ENCODE assay signal across 17 cellular contexts in genomic region chr21:16605588-16605987, GRCh38.
DNase-seq lines count a peak whose midpoint lies in the region; ATAC-seq and TF ChIP-seq lines count a peak whose summit lies in the region.
"Had no signal": no experiment of that assay in that cellular context is flagged by ENCODE, and none has a peak within 500 bp of the region (broad histone marks: within the 10 kb centered on the region; RNA-seq: fewer than 3 reads in every experiment).

No MANE protein-coding gene starts in this region.

- no peaks in the 10 kb centered on the region for H3K36me3 ChIP-seq in GM23338 (ENCODE audit: insufficient read depth)

- H3K27ac Mint-ChIP-seq in GM23338 (no peak overlapping the region), neural crest cell (ENCODE audit: unreplicated experiment) (peak overlapping the region; percentile 70), endothelial cell (ENCODE audit: unreplicated experiment) (no peak overlapping the region)
- H3K27ac Mint-ChIP-seq in activated CD4-positive, alpha-beta T cell treated with anti-CD3 and anti-CD28 coated beads, Interleukin-2, amount 10 ng/mL, durations not matched to agents 7 days and 5 days = no peak overlapping the region
- H3K27ac Mint-ChIP-seq: activated naive CD8-positive, alpha-beta T cell treated with anti-CD3 and anti-CD28 coated beads, Interleukin-2, amount 10 ng/mL, durations not matched to agents 7 days and 5 days; H9; natural killer cell treated with Interleukin-12 subunit alpha and Interleukin-12 subunit beta and Interleukin-15 and Interleukin-18, amount 100 ng/mL, for 72 hours had no signal

- H3K36me3 Mint-ChIP-seq in GM23338 (ENCODE audit: low read depth) (no peaks in the 10 kb centered on the region), neural crest cell (ENCODE audit: low read depth) (peaks cover 2% of the 10 kb centered on the region), endothelial cell (ENCODE audit: low read depth, unreplicated experiment) (no peaks in the 10 kb centered on the region)
- H3K36me3 Mint-ChIP-seq in activated CD4-positive, alpha-beta T cell treated with anti-CD3 and anti-CD28 coated beads, Interleukin-2, amount 10 ng/mL, durations not matched to agents 7 days and 5 days (ENCODE audit: low read depth) = no peaks in the 10 kb centered on the region
- H3K36me3 Mint-ChIP-seq: activated naive CD8-positive, alpha-beta T cell treated with anti-CD3 and anti-CD28 coated beads, Interleukin-2, amount 10 ng/mL, durations not matched to agents 7 days and 5 days; natural killer cell treated with Interleukin-12 subunit alpha and Interleukin-12 subunit beta and Interleukin-15 and Interleukin-18, amount 100 ng/mL, for 72 hours had no signal

- no peak for TF ChIP-seq CTCF in GM23338 (conservative IDR thresholded peaks at IDR 0.05; ENCODE audit: low read depth in 2 of 2)
- TF ChIP-seq CTCF in neural crest cell (conservative IDR thresholded peaks at IDR 0.05) = no peak
- TF ChIP-seq CTCF in GM20000 (IDR thresholded peaks at IDR 0.05; ENCODE audit: extremely low read depth, missing control alignments) = no peak
- no peak for TF ChIP-seq CTCF in endothelial cell (IDR thresholded peaks at IDR 0.05; ENCODE audit: unreplicated experiment)

- POLR2A ChIA-PET in activated CD4-positive, alpha-beta T cell treated with anti-CD3 and anti-CD28 coated beads, Interleukin-2, amount 10 ng/mL, durations not matched to agents 7 days and 5 days (lab: Charles Lee) = no interaction called here

- no peak overlapping the region for H2AFZ ChIP-seq in GM23338
- H2AFZ ChIP-seq: PC-9 had no signal

- H3K4me3 Mint-ChIP-seq in GM23338 = no peak overlapping the region
- no peak overlapping the region for H3K4me3 Mint-ChIP-seq in neural crest cell
- no peak overlapping the region for H3K4me3 Mint-ChIP-seq in endothelial cell (ENCODE audit: unreplicated experiment)
- no peak overlapping the region for H3K4me3 Mint-ChIP-seq in activated CD4-positive, alpha-beta T cell treated with anti-CD3 and anti-CD28 coated beads, Interleukin-2, amount 10 ng/mL, durations not matched to agents 7 days and 5 days
- H3K4me3 Mint-ChIP-seq: activated naive CD8-positive, alpha-beta T cell treated with anti-CD3 and anti-CD28 coated beads, Interleukin-2, amount 10 ng/mL, durations not matched to agents 7 days and 5 days; H9; natural killer cell treated with Interleukin-12 subunit alpha and Interleukin-12 subunit beta and Interleukin-15 and Interleukin-18, amount 100 ng/mL, for 72 hours had no signal

- H3K79me2 ChIP-seq in GM23338 (replicated peaks; ENCODE audit: insufficient read depth) = no peaks in the 10 kb centered on the region

- CTCF ChIA-PET in activated CD4-positive, alpha-beta T cell treated with anti-CD3 and anti-CD28 coated beads, Interleukin-2, amount 10 ng/mL, durations not matched to agents 7 days and 5 days (lab: Charles Lee) = no interaction called here

- no peaks in the 10 kb centered on the region for H3K27me3 ChIP-seq in GM23338 (ENCODE audit: insufficient read depth)

- no peak overlapping the region for H3K4me3 ChIP-seq in GM23338
- H3K4me3 ChIP-seq: lung, PC-9 had no signal

- H3K9me3 Mint-ChIP-seq in GM23338 (no peaks in the 10 kb centered on the region), neural crest cell (no peaks in the 10 kb centered on the region), endothelial cell (ENCODE audit: unreplicated experiment) (no peaks in the 10 kb centered on the region)
- peaks cover 4% of the 10 kb centered on the region for H3K9me3 Mint-ChIP-seq in activated CD4-positive, alpha-beta T cell treated with anti-CD3 and anti-CD28 coated beads, Interleukin-2, amount 10 ng/mL, durations not matched to agents 7 days and 5 days
- H3K9me3 Mint-ChIP-seq: activated naive CD8-positive, alpha-beta T cell treated with anti-CD3 and anti-CD28 coated beads, Interleukin-2, amount 10 ng/mL, durations not matched to agents 7 days and 5 days; H9 had no signal

- H4K20me1 ChIP-seq in GM23338 (replicated peaks; ENCODE audit: insufficient read depth) = no peaks in the 10 kb centered on the region

- ATAC-seq in GM23338 (no peak), SK-N-SH treated with all-trans-retinoic acid at 6 μM for 48 hours (no peak), HG02759 (IDR thresholded peaks at IDR 0.05; ENCODE audit: unreplicated experiment) (no peak)
- ATAC-seq: natural killer cell treated with Interleukin-12 subunit alpha and Interleukin-12 subunit beta and Interleukin-15 and Interleukin-18, amount 100 ng/mL, for 72 hours had no signal

- peak; percentile 12 for DNase-seq in GM23338 (ENCODE audit: low spot score)
- peak; percentile 47 for DNase-seq in fibroblast of peridontal ligament (ENCODE audit: extremely low read depth)
- no peak for DNase-seq in neural crest cell (ENCODE audit: low read depth, low spot score)
- no peak for DNase-seq in GM20000 (ENCODE audit: low spot score)
- DNase-seq in endothelial cell (ENCODE audit: low spot score) = no peak
- DNase-seq in activated CD4-positive, alpha-beta T cell treated with anti-CD3 and anti-CD28 coated beads, Interleukin-2, amount 10 ng/mL, durations not matched to agents 7 days and 5 days = no peak
- DNase-seq: activated CD4-positive, alpha-beta T cell treated with anti-CD3 and anti-CD28 coated beads, Interleukin-2, amount 50 U/mL, for 4 hours; activated naive CD8-positive, alpha-beta T cell treated with anti-CD3 and anti-CD28 coated beads, Interleukin-2, amount 10 ng/mL, durations not matched to agents 7 days and 5 days; activated T-cell treated with anti-CD3 and anti-CD28 coated beads, Interleukin-2, amount 50 U/mL, for 48 hours; cerebellar nuclear complex; H9; PC-9; stimulated activated CD4-positive, alpha-beta T cell treated with anti-CD3 and anti-CD28 coated beads, Interleukin-4, amount 100 ng/mL, for 1 hour had no signal

- H3K27me3 Mint-ChIP-seq in GM23338 (ENCODE audit: insufficient read depth, low read depth, poor library complexity) (peaks cover 4% of the 10 kb centered on the region), neural crest cell (ENCODE audit: low read depth) (no peaks in the 10 kb centered on the region), endothelial cell (ENCODE audit: unreplicated experiment) (no peaks in the 10 kb centered on the region)
- no peaks in the 10 kb centered on the region for H3K27me3 Mint-ChIP-seq in activated CD4-positive, alpha-beta T cell treated with anti-CD3 and anti-CD28 coated beads, Interleukin-2, amount 10 ng/mL, durations not matched to agents 7 days and 5 days
- H3K27me3 Mint-ChIP-seq: activated naive CD8-positive, alpha-beta T cell treated with anti-CD3 and anti-CD28 coated beads, Interleukin-2, amount 10 ng/mL, durations not matched to agents 7 days and 5 days; natural killer cell treated with Interleukin-12 subunit alpha and Interleukin-12 subunit beta and Interleukin-15 and Interleukin-18, amount 100 ng/mL, for 72 hours had no signal

- H3K4me2 ChIP-seq in GM23338 = no peak overlapping the region
- H3K4me2 ChIP-seq: PC-9 had no signal

- no peak overlapping the region for H3K27ac ChIP-seq in GM23338 (ENCODE audit: low read depth)
- H3K27ac ChIP-seq: PC-9 had no signal

- no peaks in the 10 kb centered on the region for H3F3A ChIP-seq in GM23338 (replicated peaks; ENCODE audit: low read depth)

- no peaks in the 10 kb centered on the region for H3K9me2 ChIP-seq in GM23338 (ENCODE audit: insufficient read depth)

- H3K4me1 Mint-ChIP-seq in GM23338 (no peaks in the 10 kb centered on the region), neural crest cell (peaks cover 17% of the 10 kb centered on the region), endothelial cell (ENCODE audit: unreplicated experiment) (peaks cover 9% of the 10 kb centered on the region)
- H3K4me1 Mint-ChIP-seq in activated CD4-positive, alpha-beta T cell treated with anti-CD3 and anti-CD28 coated beads, Interleukin-2, amount 10 ng/mL, durations not matched to agents 7 days and 5 days = no peaks in the 10 kb centered on the region
- H3K4me1 Mint-ChIP-seq: activated naive CD8-positive, alpha-beta T cell treated with anti-CD3 and anti-CD28 coated beads, Interleukin-2, amount 10 ng/mL, durations not matched to agents 7 days and 5 days; H9 had no signal

- no peaks in the 10 kb centered on the region; the same call in 1 of the 2 replicates for H3K4me1 ChIP-seq in GM23338 (ENCODE audit: insufficient read depth)

TF ChIP-seq in SK-N-SH treated with all-trans-retinoic acid at 6 μM for 48 hours, 23 proteins besides CTCF, POLR2A, EP300 and RAD21:
- TF ChIP-seq TOX (CRISPR knock-in tag; IDR thresholded peaks at IDR 0.05; ENCODE audit: borderline replicate concordance) (no peak), GLIS3 (CRISPR knock-in tag; IDR thresholded peaks at IDR 0.05) (no peak), TCF4 (CRISPR knock-in tag; IDR thresholded peaks at IDR 0.05; ENCODE audit: borderline replicate concordance) (0 out of 2 replicates have a peak, but pooled peaks have one; percentile 32)

Comparison
In these comparisons a context has a peak if more than half of its experiments do, and no peak if none do; other contexts are left out.
1. DNase-seq: peak in GM23338 (single experiment) and fibroblast of peridontal ligament (single experiment); none in neural crest cell (single experiment), GM20000 (single experiment), endothelial cell (single experiment) and activated CD4-positive, alpha-beta T cell treated with anti-CD3 and anti-CD28 coated beads, Interleukin-2, amount 10 ng/mL, durations not matched to agents 7 days and 5 days (single experiment).